Comparison of ENCODE assay signal across 2 cellular contexts in genomic region chr11:845872-846271, GRCh38.
TF ChIP-seq lines count a peak whose summit lies in the region.

No MANE protein-coding gene starts in this region.

TF ChIP-seq in SK-N-SH, 30 proteins besides CTCF, POLR2A, EP300 and RAD21:
- TF ChIP-seq YY1 (IDR thresholded peaks at IDR 0.05; ENCODE audit: low read depth) (no peak), RFX5 (IDR thresholded peaks at IDR 0.05; ENCODE audit: low read length) (no peak), MEF2A (IDR thresholded peaks at IDR 0.05; ENCODE audit: borderline replicate concordance, low read depth) (no peak), NFIC (IDR thresholded peaks at IDR 0.05; ENCODE audit: borderline replicate concordance) (peak; percentile 42), RXRA (IDR thresholded peaks at IDR 0.05; ENCODE audit: borderline replicate concordance, low read depth) (no peak), FOSL2 (IDR thresholded peaks at IDR 0.05; ENCODE audit: borderline replicate concordance, low read depth) (no peak)

TF ChIP-seq in SK-N-SH treated with all-trans-retinoic acid at 6 μM for 48 hours, 23 proteins besides CTCF, POLR2A, EP300 and RAD21:
- TF ChIP-seq ZNF8 (CRISPR knock-in tag; IDR thresholded peaks at IDR 0.05) (no peak), OSR1 (CRISPR knock-in tag; IDR thresholded peaks at IDR 0.05) (no peak), PPARA (CRISPR knock-in tag; IDR thresholded peaks at IDR 0.05; ENCODE audit: borderline replicate concordance) (no peak), ZNF565 (CRISPR knock-in tag; conservative IDR thresholded peaks at IDR 0.05; ENCODE audit: low read depth) (no peak), CSDC2 (CRISPR knock-in tag; IDR thresholded peaks at IDR 0.05) (no peak), ZFP3 (CRISPR knock-in tag; IDR thresholded peaks at IDR 0.05) (no peak), CREB5 (CRISPR knock-in tag; IDR thresholded peaks at IDR 0.05; ENCODE audit: low read depth) (no peak), TCF4 (CRISPR knock-in tag; IDR thresholded peaks at IDR 0.05; ENCODE audit: borderline replicate concordance) (no peak), ISL1 (CRISPR knock-in tag; IDR thresholded peaks at IDR 0.05) (no peak), ZC3H10 (CRISPR knock-in tag; IDR thresholded peaks at IDR 0.05) (no peak), TOX (CRISPR knock-in tag; IDR thresholded peaks at IDR 0.05; ENCODE audit: borderline replicate concordance) (no peak), ARNTL (CRISPR knock-in tag; IDR thresholded peaks at IDR 0.05; ENCODE audit: borderline replicate concordance, low read depth) (no peak), GLIS3 (CRISPR knock-in tag; IDR thresholded peaks at IDR 0.05) (no peak), ZNF70 (CRISPR knock-in tag; IDR thresholded peaks at IDR 0.05) (no peak), ZFP30 (CRISPR knock-in tag; IDR thresholded peaks at IDR 0.05) (no peak), SNAI2 (CRISPR knock-in tag; IDR thresholded peaks at IDR 0.05) (no peak), POU6F1 (CRISPR knock-in tag; IDR thresholded peaks at IDR 0.05; ENCODE audit: borderline replicate concordance, low read depth) (no peak), CSRNP3 (CRISPR knock-in tag; IDR thresholded peaks at IDR 0.05) (no peak), ESRRG (CRISPR knock-in tag; IDR thresholded peaks at IDR 0.05) (no peak), BACH2 (CRISPR knock-in tag; IDR thresholded peaks at IDR 0.05; ENCODE audit: borderline replicate concordance) (no peak)
